ENCODE assay signal across 27 cellular contexts in genomic region chr1:214164157-214164556, GRCh38.
DNase-seq lines count a peak whose midpoint lies in the region; ATAC-seq, FAIRE-seq and TF ChIP-seq lines count a peak whose summit lies in the region.
"Had no signal": no experiment of that assay in that cellular context is flagged by ENCODE, and none has a peak within 500 bp of the region (broad histone marks: within the 10 kb centered on the region; RNA-seq: fewer than 3 reads in every experiment).

No MANE protein-coding gene starts in this region.

- no peaks in the 10 kb centered on the region for H3K36me3 ChIP-seq in BLaER1
- H3K36me3 ChIP-seq in H1 (ENCODE audit: control insufficient read depth in 2 of 4, insufficient read depth in 4 of 4, low read length in 3 of 4): no peaks in the 10 kb centered on the region
- H3K36me3 ChIP-seq: Peyer's patch had no signal

- TF ChIP-seq RAD21 in H1 (IDR thresholded peaks at IDR 0.05 in 1 of 2, conservative IDR thresholded peaks at IDR 0.05 in 1 of 2; ENCODE audit: low read depth in 2 of 2, low read length in 2 of 2): no peak

- H3K18ac ChIP-seq in H9 (ENCODE audit: insufficient read length, low read depth, low read length) (no peak overlapping the region), H1 (ENCODE audit: extremely low read depth, low read length) (no peak overlapping the region)

- H3K56ac ChIP-seq in H9 (ENCODE audit: insufficient read length, low read depth, low read length) (no peak overlapping the region), H1 (replicated peaks; ENCODE audit: insufficient read length, low read depth, low read length) (no peak overlapping the region)

- no peak overlapping the region for H4K91ac ChIP-seq in H9 (ENCODE audit: insufficient read length, low read depth, low read length)
- H4K91ac ChIP-seq in H1 (replicated peaks; ENCODE audit: insufficient read length, low read length): no peak overlapping the region

- no peak overlapping the region for H3K14ac ChIP-seq in H9 (ENCODE audit: insufficient read depth, low read length)
- no peak overlapping the region for H3K14ac ChIP-seq in H1 (ENCODE audit: insufficient read length)

- H3T11ph ChIP-seq in H9 (ENCODE audit: low read length): no peak overlapping the region

- H3K4me3 ChIP-seq in BLaER1: peak overlapping the region; percentile 9; the same call in 1 of the 2 replicates
- no peak overlapping the region for H3K4me3 ChIP-seq in H1 (ENCODE audit: extremely low read depth in 1 of 4, insufficient read depth in 2 of 4, low read depth in 3 of 4, low read length in 4 of 4)
- H3K4me3 ChIP-seq: GM12878, K562, Peyer's patch had no signal

- H4K8ac ChIP-seq in H9 (replicated peaks; ENCODE audit: insufficient read length, low read depth, low read length) (no peak overlapping the region), H1 (ENCODE audit: extremely low read depth, insufficient read depth, low read length) (no peak overlapping the region; the same call in 1 of the 2 replicates)

- H3K9me3 ChIP-seq in BLaER1: no peaks in the 10 kb centered on the region
- no peaks in the 10 kb centered on the region for H3K9me3 ChIP-seq in H9 (ENCODE audit: control insufficient read depth, low read depth, low read length)
- H3K9me3 ChIP-seq in H1 (ENCODE audit: insufficient read depth in 2 of 2, low read depth in 1 of 2, low read length in 1 of 2): no peaks in the 10 kb centered on the region
- H3K9me3 ChIP-seq: Peyer's patch, SK-N-SH had no signal

- peak overlapping the region; percentile 66 for H3K27ac ChIP-seq in BLaER1
- no peak overlapping the region for H3K27ac ChIP-seq in H9 (ENCODE audit: insufficient read length, low read depth, low read length)
- no peak overlapping the region for H3K27ac ChIP-seq in H1 (ENCODE audit: low read depth, low read length)
- H3K27ac ChIP-seq: Peyer's patch had no signal

- H2BK20ac ChIP-seq in H9 (ENCODE audit: low read depth, low read length, poor library complexity, severe bottlenecking) (no peak overlapping the region), H1 (ENCODE audit: low read length) (no peak overlapping the region)

- peak overlapping the region; percentile 16; the same call in 1 of the 2 replicates for H3K9ac ChIP-seq in BLaER1
- H3K9ac ChIP-seq in H9 (ENCODE audit: extremely low read depth, insufficient read length, low read length): no peak overlapping the region
- no peak overlapping the region for H3K9ac ChIP-seq in H1 (replicated peaks in 1 of 4; ENCODE audit: extremely low read depth in 1 of 4, low read depth in 3 of 4, low read length in 3 of 4)
- H3K9ac ChIP-seq: SK-N-SH had no signal

- no peak overlapping the region for H2BK12ac ChIP-seq in H9 (ENCODE audit: insufficient read length, low read depth, low read length)
- no peak overlapping the region for H2BK12ac ChIP-seq in H1 (ENCODE audit: low read depth, low read length)

- no peak overlapping the region for H3K23ac ChIP-seq in H9 (ENCODE audit: insufficient read length, low read depth, low read length)
- H3K23ac ChIP-seq in H1 (ENCODE audit: insufficient read length): no peak overlapping the region

- WGBS in H9 (ENCODE audit: extremely low coverage, insufficient read length, low lambda C conversion rate): no CpG with 5 or more reads among the region's 7 CpGs
- 79% methylated on average over 7 of the region's 7 CpGs; no CpG with 5 or more reads in 1 of the 2 experiments for WGBS in H1 (ENCODE audit: extremely low coverage in 1 of 2, insufficient coverage in 1 of 2, insufficient read length in 1 of 2, insufficient replicate concordance in 2 of 2, low coverage in 1 of 2, low lambda C conversion rate in 2 of 2, missing lambda C conversion rate in 1 of 2), 2 experiments

- intact Hi-C loops in activated CD4-positive, alpha-beta T cell treated with anti-CD3 and anti-CD28 coated beads, Interleukin-2, amount 10 ng/mL, durations not matched to agents 24 days and 14 days (cut with micrococcal nuclease): no loop called here

- H3K4ac ChIP-seq in H9 (ENCODE audit: low read depth, low read length) (no peak overlapping the region), H1 (replicated peaks; ENCODE audit: insufficient read length, low read depth, low read length) (no peak overlapping the region)

- H2BK15ac ChIP-seq in H9 (ENCODE audit: low read depth, low read length) (no peak overlapping the region), H1 (ENCODE audit: low read length) (no peak overlapping the region; the same call in 1 of the 2 replicates)

- H3K4me1 ChIP-seq in BLaER1 (peaks cover 48% of the 10 kb centered on the region), H9 (ENCODE audit: insufficient read depth, low read length) (no peaks in the 10 kb centered on the region), H1 (replicated peaks in 1 of 4; ENCODE audit: control insufficient read depth in 3 of 4, insufficient read depth in 4 of 4, low read length in 3 of 4) (no peaks in the 10 kb centered on the region)
- H3K4me1 ChIP-seq: Peyer's patch had no signal

- H3K79me1 ChIP-seq in H9 (ENCODE audit: insufficient read depth, low read depth, low read length, poor library complexity, severe bottlenecking) (no peaks in the 10 kb centered on the region), H1 (ENCODE audit: low read depth, low read length) (no peaks in the 10 kb centered on the region)

- H3K4me2 ChIP-seq in BLaER1 (peak overlapping the region; percentile 51), H9 (ENCODE audit: insufficient read depth, insufficient read length, low read length) (no peak overlapping the region), H1 (ENCODE audit: insufficient read depth in 1 of 2, low read depth in 2 of 2, low read length in 2 of 2) (no peak overlapping the region)
- H3K4me2 ChIP-seq: SK-N-SH had no signal

- H3K27me3 ChIP-seq in BLaER1 (no peaks in the 10 kb centered on the region), H9 (ENCODE audit: insufficient read depth, low read length) (no peaks in the 10 kb centered on the region), H1 (replicated peaks in 1 of 4; ENCODE audit: control insufficient read depth in 3 of 4, extremely low read depth in 1 of 4, insufficient read depth in 3 of 4, low read length in 3 of 4) (no peaks in the 10 kb centered on the region)
- H3K27me3 ChIP-seq: Peyer's patch had no signal

- no peak for TF ChIP-seq POLR2A in H1 (IDR thresholded peaks at IDR 0.05; ENCODE audit: control extremely low read depth in 1 of 2, low read depth in 2 of 2, low read length in 2 of 2)

- H2BK5ac ChIP-seq in H9 (ENCODE audit: insufficient read length, low read length) (no peak overlapping the region), H1 (ENCODE audit: low read depth, low read length) (no peak overlapping the region)

- H3K79me2 ChIP-seq in H9 (ENCODE audit: insufficient read depth, low read length) (no peaks in the 10 kb centered on the region), H1 (ENCODE audit: control insufficient read depth in 1 of 2, insufficient read depth in 2 of 2, low read length in 2 of 2) (no peaks in the 10 kb centered on the region)

- POLR2A ChIA-PET in H1 (lab: Charles Lee; ENCODE audit: partially characterized antibody): interaction anchor here (0.7 kb wide), 1 partner anchor 176 kb away, joined by 4 read pairs; the partner anchor contains the start of gene PROX1

- TF ChIP-seq EP300 in H1 (IDR thresholded peaks at IDR 0.05; ENCODE audit: borderline replicate concordance in 1 of 2, low read depth in 2 of 2, low read length in 2 of 2): no peak

- no peak for ATAC-seq in HG02981 (IDR thresholded peaks at IDR 0.05; ENCODE audit: unreplicated experiment)
- ATAC-seq: GM12878, K562 had no signal

- H3K9me3 Mint-ChIP-seq in H9: no peaks in the 10 kb centered on the region; a peak in 1 of 5 replicates
- H3K9me3 Mint-ChIP-seq in activated CD4-positive, alpha-beta T cell treated with anti-CD3 and anti-CD28 coated beads, Interleukin-2, amount 10 ng/mL, durations not matched to agents 24 days and 14 days: no peaks in the 10 kb centered on the region
- H3K9me3 Mint-ChIP-seq: CD4-positive, alpha-beta T cell; T-helper 1 cell treated with Interleukin-12 subunit alpha and Interleukin-12 subunit beta and Interleukin-4 antibody, amounts not matched to agents 30 μg/mL and 1 μg/mL, for 36 hours had no signal

- peaks cover 8 to 15% of the 10 kb centered on the region in 2 experiments for H3K4me1 Mint-ChIP-seq in H9
- no peaks in the 10 kb centered on the region for H3K4me1 Mint-ChIP-seq in activated CD4-positive, alpha-beta T cell treated with anti-CD3 and anti-CD28 coated beads, Interleukin-2, amount 10 ng/mL, durations not matched to agents 24 days and 14 days

- no peak overlapping the region for H3K4me3 Mint-ChIP-seq in H9
- no peak overlapping the region for H3K4me3 Mint-ChIP-seq in activated CD4-positive, alpha-beta T cell treated with anti-CD3 and anti-CD28 coated beads, Interleukin-2, amount 10 ng/mL, durations not matched to agents 24 days and 14 days
- H3K4me3 Mint-ChIP-seq: CD4-positive, alpha-beta T cell; T-helper 1 cell treated with Interleukin-12 subunit alpha and Interleukin-12 subunit beta and Interleukin-4 antibody, amounts not matched to agents 30 μg/mL and 1 μg/mL, for 36 hours had no signal

- H2AFZ ChIP-seq in H9 (ENCODE audit: low read length) (no peak overlapping the region), H1 (ENCODE audit: low read length) (peak overlapping the region; percentile 68; the same call in 1 of the 2 replicates)

- peak; percentile 48 for FAIRE-seq in H1 (lab: Jason Lieb, UNC)
- FAIRE-seq: G401.6, GM12878 had no signal

- H3K23me2 ChIP-seq in H9 (ENCODE audit: insufficient read length, low read depth, low read length, poor library complexity, severe bottlenecking) (no peaks in the 10 kb centered on the region), H1 (ENCODE audit: low read depth, low read length) (no peaks in the 10 kb centered on the region)

- TF ChIP-seq CTCF in H9 (conservative IDR thresholded peaks at IDR 0.05): no peak
- no peak for TF ChIP-seq CTCF in H1 (IDR thresholded peaks at IDR 0.05; ENCODE audit: control extremely low read depth in 1 of 3, insufficient read depth in 1 of 3, low read depth in 1 of 3, low read length in 3 of 3)

- no peak overlapping the region for H2BK120ac ChIP-seq in H9 (ENCODE audit: low read depth, low read length, poor library complexity, severe bottlenecking)
- no peak overlapping the region for H2BK120ac ChIP-seq in H1 (replicated peaks; ENCODE audit: low read depth, low read length)

- no peaks in the 10 kb centered on the region for H4K20me1 ChIP-seq in BLaER1
- peaks cover 3% of the 10 kb centered on the region for H4K20me1 ChIP-seq in H9 (ENCODE audit: control insufficient read depth, insufficient read depth, insufficient read length)
- no peaks in the 10 kb centered on the region for H4K20me1 ChIP-seq in H1 (replicated peaks in 1 of 2; ENCODE audit: control insufficient read depth in 1 of 2, insufficient read depth in 2 of 2, low read length in 2 of 2)

- H3K27ac Mint-ChIP-seq in H9: 0 out of 7 replicates have a peak overlapping the region, but pooled peaks of 2 of the 3 experiments have one; percentile 28 to 55
- H3K27ac Mint-ChIP-seq in activated CD4-positive, alpha-beta T cell treated with anti-CD3 and anti-CD28 coated beads, Interleukin-2, amount 10 ng/mL, durations not matched to agents 24 days and 14 days: no peak overlapping the region
- H3K27ac Mint-ChIP-seq: CD4-positive, alpha-beta T cell; T-helper 1 cell treated with Interleukin-12 subunit alpha and Interleukin-12 subunit beta and Interleukin-4 antibody, amounts not matched to agents 30 μg/mL and 1 μg/mL, for 36 hours had no signal

- no peak for DNase-seq in H9
- peak; percentile 1 for DNase-seq in NCI-H226
- no peak for DNase-seq in H1 (ENCODE audit: low read depth in 1 of 2, low spot score in 2 of 2)
- DNase-seq in epidermal melanocyte (ENCODE audit: insufficient read length, low spot score): no peak
- DNase-seq in NCI-H128 (lab: John Stamatoyannopoulos, UW; ENCODE audit: unreplicated experiment): no peak
- DNase-seq in activated CD4-positive, alpha-beta T cell treated with anti-CD3 and anti-CD28 coated beads, Interleukin-2, amount 10 ng/mL, durations not matched to agents 24 days and 14 days: no peak
- DNase-seq: CD4-positive, alpha-beta T cell; COR-L47; Kasumi-1; NCI-H1092; NCI-H1436; NCI-H187; NCI-H2081 treated with DMSO at 0.1 percent for 48 hours; NCI-H2171 treated with DMSO at 0.1 percent for 48 hours; NCI-H524 treated with DMSO at 0.1 percent for 48 hours; NCI-H774; NK-92 treated with Interleukin-12 subunit alpha and Interleukin-12 subunit beta, amount 100 ng/mL, for 24 hours; OCI-M1; Peyer's patch; SK-N-SH; SW 1271 had no signal

- H3K27me3 Mint-ChIP-seq in H9 (ENCODE audit: low read depth): peaks cover 6% of the 10 kb centered on the region
- peaks cover 9% of the 10 kb centered on the region for H3K27me3 Mint-ChIP-seq in activated CD4-positive, alpha-beta T cell treated with anti-CD3 and anti-CD28 coated beads, Interleukin-2, amount 10 ng/mL, durations not matched to agents 24 days and 14 days

- peaks cover 0 to 6% (median 0%) of the 10 kb centered on the region in 3 experiments; a peak in 1 of 7 replicates for H3K36me3 Mint-ChIP-seq in H9 (ENCODE audit: insufficient read depth in 1 of 3, low read depth in 3 of 3)
- H3K36me3 Mint-ChIP-seq in activated CD4-positive, alpha-beta T cell treated with anti-CD3 and anti-CD28 coated beads, Interleukin-2, amount 10 ng/mL, durations not matched to agents 24 days and 14 days (ENCODE audit: low read depth): no peaks in the 10 kb centered on the region

- H2AK5ac ChIP-seq in H9 (ENCODE audit: insufficient read length, low read length) (no peak overlapping the region), H1 (ENCODE audit: low read depth, low read length) (no peak overlapping the region)

- CTCF ChIA-PET in H1 (lab: Charles Lee; ENCODE audit: partially characterized antibody): interaction anchor here (0.6 to 0.9 kb wide), 2 partner anchors 98 to 1045 kb away, joined by 3 to 4 read pairs; no protein-coding TSS in a partner anchor

- H4K5ac ChIP-seq in H9 (ENCODE audit: insufficient read length, low read depth, low read length) (no peak overlapping the region), H1 (ENCODE audit: insufficient read length, low read depth, low read length) (no peak overlapping the region)
